Comparison of ENCODE assay signal across 17 cellular contexts in genomic region chr6:157245486-157245885, GRCh38.
DNase-seq lines count a peak whose midpoint lies in the region; ATAC-seq and TF ChIP-seq lines count a peak whose summit lies in the region.
"Had no signal": no experiment of that assay in that cellular context is flagged by ENCODE, and none has a peak within 500 bp of the region (broad histone marks: within the 10 kb centered on the region; RNA-seq: fewer than 3 reads in every experiment).

No MANE protein-coding gene starts in this region.

- H3K9me3 ChIP-seq in mesenchymal stem cell (ENCODE audit: control insufficient read depth, low read length) (peaks cover 3% of the 10 kb centered on the region), tibial artery (no peaks in the 10 kb centered on the region), lower lobe of right lung (no peaks in the 10 kb centered on the region)

- H3K4me1 ChIP-seq in GM23338 (ENCODE audit: insufficient read depth) (peaks cover 1% of the 10 kb centered on the region), mesenchymal stem cell (ENCODE audit: control insufficient read depth, insufficient read depth, low read depth, low read length) (peaks cover 3% of the 10 kb centered on the region), tibial artery (peaks cover 0 to 67% (median 40%) of the 10 kb centered on the region in 4 donors), lower lobe of right lung (no peaks in the 10 kb centered on the region)

- peak overlapping the region in 1 of 2 experiments; percentile 44 for H3K14ac ChIP-seq in mesenchymal stem cell (ENCODE audit: low read length in 2 of 2)

- no peak overlapping the region for H3K27ac Mint-ChIP-seq in GM23338

- no peaks in the 10 kb centered on the region for H3F3A ChIP-seq in GM23338 (replicated peaks; ENCODE audit: low read depth)

- no peaks in the 10 kb centered on the region for H3K27me3 Mint-ChIP-seq in GM23338 (ENCODE audit: insufficient read depth, low read depth, poor library complexity)

- H3K9me2 ChIP-seq in GM23338 (ENCODE audit: insufficient read depth): no peaks in the 10 kb centered on the region; the same call in 1 of the 2 replicates

- H3K4me1 Mint-ChIP-seq in GM23338: peaks cover 2% of the 10 kb centered on the region; the same call in 1 of the 3 replicates

- H2AFZ ChIP-seq in GM23338 (peak overlapping the region; percentile 80), mesenchymal stem cell (ENCODE audit: low read depth, low read length) (no peak overlapping the region)
- H2AFZ ChIP-seq: PC-9 had no signal

- H3K79me2 ChIP-seq in GM23338 (replicated peaks; ENCODE audit: insufficient read depth): no peaks in the 10 kb centered on the region

- H3K4me3 Mint-ChIP-seq in GM23338: no peak overlapping the region

- H3K4me2 ChIP-seq in GM23338 (no peak overlapping the region), mesenchymal stem cell (ENCODE audit: low read length, poor library complexity, severe bottlenecking) (no peak overlapping the region)
- H3K4me2 ChIP-seq: BLaER1, PC-9 had no signal

- no peaks in the 10 kb centered on the region for H4K20me1 ChIP-seq in GM23338 (replicated peaks; ENCODE audit: insufficient read depth)
- H4K20me1 ChIP-seq: BLaER1 had no signal

- H2BK15ac ChIP-seq in mesenchymal stem cell (ENCODE audit: low read depth, poor library complexity, severe bottlenecking): no peak overlapping the region

- H3K9me3 Mint-ChIP-seq in GM23338: 0 out of 3 replicates have a peak, but pooled peaks cover 2% of the 10 kb centered on the region

- H3K36me3 ChIP-seq in GM23338 (ENCODE audit: insufficient read depth) (no peaks in the 10 kb centered on the region), mesenchymal stem cell (ENCODE audit: control insufficient read depth in 1 of 2, insufficient read depth in 2 of 2, low read depth in 1 of 2, low read length in 2 of 2) (no peaks in the 10 kb centered on the region), tibial artery (no peaks in the 10 kb centered on the region), lower lobe of right lung (no peaks in the 10 kb centered on the region)
- H3K36me3 ChIP-seq: BLaER1 had no signal

- ATAC-seq in GM23338 (no peak), HG03139 (IDR thresholded peaks at IDR 0.05; ENCODE audit: unreplicated experiment) (no peak), lower lobe of right lung (no peak)
- ATAC-seq: GM12878 had no signal

- H2BK120ac ChIP-seq in mesenchymal stem cell (ENCODE audit: low read depth, low read length): no peak overlapping the region

- no peak overlapping the region for H2BK5ac ChIP-seq in mesenchymal stem cell (ENCODE audit: low read depth, low read length, poor library complexity, severe bottlenecking)

- WGBS in mesenchymal stem cell: 80% methylated on average over 13 of the region's 13 CpGs

- no peak overlapping the region for H3K4me3 ChIP-seq in GM23338
- no peak overlapping the region for H3K4me3 ChIP-seq in mesenchymal stem cell (ENCODE audit: insufficient read depth in 1 of 2, low read depth in 1 of 2, low read length in 2 of 2)
- no peak overlapping the region for H3K4me3 ChIP-seq in tibial artery
- no peak overlapping the region for H3K4me3 ChIP-seq in lower lobe of right lung
- H3K4me3 ChIP-seq: BLaER1, GM12878, PC-9 had no signal

- H3K36me3 Mint-ChIP-seq in GM23338 (ENCODE audit: low read depth): no peaks in the 10 kb centered on the region

- H3K9ac ChIP-seq in mesenchymal stem cell (ENCODE audit: low read length): peak overlapping the region; percentile 49
- H3K9ac ChIP-seq: BLaER1 had no signal

- H3K4ac ChIP-seq in mesenchymal stem cell (ENCODE audit: low read depth in 1 of 2, low read length in 2 of 2): no peak overlapping the region

- H3K23ac ChIP-seq in mesenchymal stem cell (ENCODE audit: low read length in 2 of 2): no peak overlapping the region

- no peak overlapping the region for H2AK5ac ChIP-seq in mesenchymal stem cell (ENCODE audit: low read length, severe bottlenecking)

- no peak overlapping the region for H3K18ac ChIP-seq in mesenchymal stem cell (ENCODE audit: low read depth in 1 of 2, low read length in 2 of 2)

- H3K79me1 ChIP-seq in mesenchymal stem cell (replicated peaks; ENCODE audit: low read length, poor library complexity, severe bottlenecking): no peaks in the 10 kb centered on the region

- no peak overlapping the region for H4K91ac ChIP-seq in mesenchymal stem cell (ENCODE audit: low read length)

- H2BK12ac ChIP-seq in mesenchymal stem cell (ENCODE audit: low read length in 2 of 2): no peak overlapping the region

- H4K8ac ChIP-seq in mesenchymal stem cell (ENCODE audit: low read length): no peak overlapping the region

- TF ChIP-seq CTCF in GM23338 (conservative IDR thresholded peaks at IDR 0.05; ENCODE audit: low read depth in 2 of 2) (no peak), tibial artery (IDR thresholded peaks at IDR 0.05) (no peak), lower lobe of right lung (IDR thresholded peaks at IDR 0.05) (no peak)

- H3K27ac ChIP-seq in GM23338 (ENCODE audit: low read depth): no peak overlapping the region
- no peak overlapping the region for H3K27ac ChIP-seq in mesenchymal stem cell (ENCODE audit: low read length, poor library complexity, severe bottlenecking)
- H3K27ac ChIP-seq in tibial artery: peak overlapping the region; percentile 78 to 89
- no peak overlapping the region for H3K27ac ChIP-seq in lower lobe of right lung
- H3K27ac ChIP-seq: BLaER1, PC-9 had no signal

- H3K27me3 ChIP-seq in GM23338 (ENCODE audit: insufficient read depth) (no peaks in the 10 kb centered on the region), mesenchymal stem cell (ENCODE audit: control insufficient read depth in 1 of 2, insufficient read depth in 1 of 2, low read length in 2 of 2) (peaks cover 7 to 26% of the 10 kb centered on the region in 2 experiments), tibial artery (no peaks in the 10 kb centered on the region), lower lobe of right lung (ENCODE audit: low read depth) (no peaks in the 10 kb centered on the region)

- intact Hi-C loops in tibial artery (cut with DNase I; ENCODE audit: low total_unique reads): no loop called here
- intact Hi-C loops in lower lobe of right lung (cut with DNase I): no loop called here

- DNase-seq in DMS79 treated with DMSO at 0.1 percent for 48 hours (lab: John Stamatoyannopoulos, UW) (peak; percentile 75), GM23338 (ENCODE audit: low spot score) (no peak), mesenchymal stem cell (no peak), tibial artery (no peak), KG1 (lab: John Stamatoyannopoulos, UW) (no peak), lower lobe of right lung (no peak)
- DNase-seq: DMS 273 treated with DMSO at 0.1 percent for 48 hours, HCEC 1CT, IMR-90, NCI-H146, NCI-H2171, NCI-H446 treated with DMSO at 0.1 percent for 48 hours, NCI-H774, PC-9 had no signal

TF ChIP-seq in GM23338, 12 proteins besides CTCF, POLR2A, EP300 and RAD21 (continues in another document):
- TF ChIP-seq EZH2 (IDR thresholded peaks at IDR 0.05; ENCODE audit: low read depth, unreplicated experiment) (no peak), JUNB (IDR thresholded peaks at IDR 0.05; ENCODE audit: unreplicated experiment) (no peak), CREB1 (CRISPR knock-in tag; IDR thresholded peaks at IDR 0.05; ENCODE audit: low read depth) (no peak), ZNF114 (CRISPR knock-in tag; IDR thresholded peaks at IDR 0.05) (no peak), STAT1 (IDR thresholded peaks at IDR 0.05; ENCODE audit: unreplicated experiment) (no peak), ZNF331 (CRISPR knock-in tag; IDR thresholded peaks at IDR 0.05; ENCODE audit: low read depth) (no peak), NANOG (IDR thresholded peaks at IDR 0.05; ENCODE audit: borderline replicate concordance) (no peak)

Comparison
In these comparisons a context has a peak if more than half of its experiments do, and no peak if none do; other contexts are left out.
1. H3K27ac ChIP-seq: peak in tibial artery (2 of 2); none in GM23338 (single experiment), mesenchymal stem cell (single experiment) and lower lobe of right lung (single experiment).